ENCODE assay signal across 8 cellular contexts in the genomic region with DNA sequence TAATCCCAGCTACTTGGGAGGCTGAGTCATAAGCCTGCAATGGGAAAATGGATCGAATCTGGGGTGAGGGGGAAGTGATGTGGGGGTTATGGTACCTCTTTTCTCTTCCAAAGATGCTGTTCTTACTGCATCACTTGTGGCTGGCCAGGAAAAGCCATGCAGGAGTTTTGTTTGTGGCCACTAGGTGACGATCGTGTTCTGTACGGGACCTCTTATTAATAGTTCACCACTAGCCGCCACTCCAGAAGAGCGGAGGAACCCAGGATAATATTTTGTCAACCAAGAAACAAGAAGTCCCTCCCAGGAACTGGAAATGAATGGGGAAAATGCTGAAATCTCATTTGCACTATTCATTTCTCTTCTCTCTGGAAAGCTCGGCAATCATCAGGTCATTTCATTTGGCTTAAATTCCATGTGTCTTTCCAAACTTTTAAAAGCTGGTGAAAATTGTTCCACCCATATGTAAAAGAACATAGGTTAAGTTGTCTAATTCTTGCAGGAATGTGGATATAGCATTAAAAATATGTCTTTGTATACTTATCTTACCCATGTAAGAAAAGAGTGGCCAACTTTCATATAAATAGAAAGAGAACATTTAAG. TPM values are rescaled to one million over a fixed set of nuclear protein-coding genes. Genes with fewer than 3 reads are reported as not detected.
DNase-seq lines count a peak whose midpoint lies in the region; ATAC-seq and TF ChIP-seq lines count a peak whose summit lies in the region.

No MANE protein-coding gene starts in this region.

- intact Hi-C loops in Calu3 (cut with micrococcal nuclease; ENCODE audit: unreplicated experiment) = loop anchor here (1.0 to 5.0 kb wide), 5 partner anchors 115 to 367 kb away; no protein-coding TSS in a partner anchor
- intact Hi-C loops in upper lobe of right lung (cut with DNase I) = loop anchor here (10.0 kb wide), 1 partner anchor 151 kb away; no protein-coding TSS in a partner anchor

- H3K27ac Mint-ChIP-seq in Calu3 (ENCODE audit: unreplicated experiment) (no peak overlapping the region), naive B cell (peak overlapping the region in 5 of 6 donors; percentile 12 to 85 (median 27))

- H3K4me1 Mint-ChIP-seq in Calu3 (ENCODE audit: low read depth, unreplicated experiment) (no peaks in the 10 kb centered on the region), naive B cell (peaks cover 34 to 56% (median 54%) of the 10 kb centered on the region in 3 donors)

- H3K36me3 Mint-ChIP-seq in Calu3 (ENCODE audit: insufficient read depth, unreplicated experiment) = no peaks in the 10 kb centered on the region
- peaks cover 8 to 21% of the 10 kb centered on the region in 2 donors for H3K36me3 Mint-ChIP-seq in naive B cell

- CTCF ChIA-PET in Calu3 (lab: Charles Lee) = interaction anchor here (0.8 to 2.2 kb wide), 7 partner anchors 69 to 366 kb away, joined by 3 to 17 read pairs (median 5); no protein-coding TSS in a partner anchor

- no peaks in the 10 kb centered on the region for H3K4me1 ChIP-seq in upper lobe of right lung

- no peaks in the 10 kb centered on the region for H3K9me3 Mint-ChIP-seq in Calu3 (ENCODE audit: low read depth, unreplicated experiment)
- H3K9me3 Mint-ChIP-seq in naive B cell = no peaks in the 10 kb centered on the region

- no peaks in the 10 kb centered on the region for H3K27me3 ChIP-seq in upper lobe of right lung

- no peak overlapping the region for H3K27ac ChIP-seq in VCaP
- no peak overlapping the region for H3K27ac ChIP-seq in upper lobe of right lung

- DNase-seq in Calu3 (peak; percentile 72), NCI-H2171 (lab: John Stamatoyannopoulos, UW) (peak; percentile 62), naive B cell (peak; percentile 49), upper lobe of right lung (peak; percentile 64)

- no peaks in the 10 kb centered on the region for H3K27me3 Mint-ChIP-seq in Calu3 (ENCODE audit: unreplicated experiment)
- no peaks in the 10 kb centered on the region for H3K27me3 Mint-ChIP-seq in naive B cell

- no peaks in the 10 kb centered on the region for H3K36me3 ChIP-seq in upper lobe of right lung

- ATAC-seq in GM19324 (IDR thresholded peaks at IDR 0.05; ENCODE audit: low FRiP score, unreplicated experiment) (peak; percentile 93), HG03139 (IDR thresholded peaks at IDR 0.05; ENCODE audit: unreplicated experiment) (peak; percentile 95), esophagus mucosa (peak; percentile 84), naive B cell (ENCODE audit: low read depth in 2 of 2) (peak; percentile 87 to 94), upper lobe of right lung (peak; percentile 99)

- H3K4me3 ChIP-seq in upper lobe of right lung = no peak overlapping the region

- H3K4me3 Mint-ChIP-seq in Calu3 (ENCODE audit: low read depth, unreplicated experiment) (no peak overlapping the region), naive B cell (peak overlapping the region in 1 of 8 donors; percentile 45)

- BruUV-seq in Calu3 (replicated peaks; lab: Mats Ljungman, UMichigan) = no TSS peak

- TF ChIP-seq CTCF in Calu3 (IDR thresholded peaks at IDR 0.05; ENCODE audit: unreplicated experiment) (peak; percentile 55), VCaP (conservative IDR thresholded peaks at IDR 0.05) (peak; percentile 100), upper lobe of right lung (IDR thresholded peaks at IDR 0.05) (peak; percentile 88)

- H3K9me3 ChIP-seq in upper lobe of right lung = no peaks in the 10 kb centered on the region

RNA-seq across cellular contexts. Expression of gene GPR65, which starts 8.9 kb away (rescaled TPM):
- total RNA-seq in Calu3 (2022) = 0.09 and 0.12 TPM in 2 replicates
- 0.20 TPM for total RNA-seq in esophagus mucosa
- 10 to 100 TPM; 14.2 to 32.3 (median 18.8) TPM for polyA plus RNA-seq in naive B cell (ENCODE audit: low read depth in 6 of 6)
- total RNA-seq in upper lobe of right lung = 7.7 TPM

RNA-seq across cellular contexts. Expression of gene GALC, which starts 20.9 kb away (rescaled TPM):
- total RNA-seq in Calu3 (2022) (18.8 and 19.3 TPM in 2 replicates), esophagus mucosa (5.3 TPM), upper lobe of right lung (47.4 TPM)
- polyA plus RNA-seq in naive B cell (ENCODE audit: low read depth in 6 of 6) = 1 to 10 TPM; 3.6 to 9.4 (median 6.5) TPM
